Comparison of ENCODE assay signal across 25 cellular contexts in the genomic region with DNA sequence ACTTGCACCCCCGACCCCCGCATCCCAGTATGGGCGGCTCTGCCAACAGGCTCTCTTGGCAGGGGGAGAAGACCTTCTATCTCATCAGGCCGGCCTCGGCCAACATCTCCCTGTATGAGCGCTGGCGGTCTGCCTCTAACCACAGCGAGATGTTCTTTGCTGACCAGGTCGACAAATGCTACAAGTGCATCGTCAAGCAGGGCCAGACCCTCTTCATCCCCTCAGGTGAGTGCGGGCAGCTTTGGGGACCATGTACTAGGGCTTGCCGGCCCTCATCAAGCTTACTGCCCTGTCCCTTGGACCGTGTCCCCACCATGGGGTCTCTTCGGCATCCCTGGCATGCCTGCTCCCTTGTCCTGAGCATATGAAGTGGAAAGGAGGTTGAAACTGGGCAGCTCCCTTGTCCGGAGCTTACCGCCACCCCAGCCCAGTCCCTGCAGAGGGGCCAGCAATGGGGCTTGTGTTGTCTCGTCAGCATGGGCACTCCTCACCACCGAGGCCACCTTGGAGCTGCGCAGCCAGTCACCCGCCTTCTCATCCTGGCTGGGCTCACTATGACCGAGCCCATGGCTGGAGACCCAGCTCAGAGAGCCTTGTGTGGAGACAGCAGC.
DNase-seq lines count a peak whose midpoint lies in the region; ATAC-seq and TF ChIP-seq lines count a peak whose summit lies in the region.
"Had no signal": no experiment of that assay in that cellular context is flagged by ENCODE, and none has a peak within 500 bp of the region (broad histone marks: within the 10 kb centered on the region; RNA-seq: fewer than 3 reads in every experiment).

No MANE protein-coding gene starts in this region.

- H3K4me3 ChIP-seq in body of pancreas (no peak overlapping the region), left lung (no peak overlapping the region), suprapubic skin (no peak overlapping the region)
- H3K4me3 ChIP-seq: A549, K562, MG63, ovary, stomach had no signal

- 95 to 97% methylated on average over 5 to 20 of the region's 21 CpGs for WGBS in body of pancreas, 2 donors
- WGBS in suprapubic skin = 98% methylated on average over 17 of the region's 21 CpGs

- intact Hi-C loops in activated naive CD4-positive, alpha-beta T cell treated with anti-CD3 and anti-CD28 coated beads for 36 hours (cut with micrococcal nuclease) = no loop called here
- intact Hi-C loops in body of pancreas (cut with DNase I) = no loop called here
- intact Hi-C loops in left lung (cut with DNase I) = no loop called here

- H3K9me3 Mint-ChIP-seq in activated naive CD4-positive, alpha-beta T cell treated with anti-CD3 and anti-CD28 coated beads for 36 hours = no peaks in the 10 kb centered on the region
- H3K9me3 Mint-ChIP-seq: naive thymus-derived CD4-positive, alpha-beta T cell had no signal

- no peaks in the 10 kb centered on the region for H3K4me1 Mint-ChIP-seq in activated naive CD4-positive, alpha-beta T cell treated with anti-CD3 and anti-CD28 coated beads for 36 hours (ENCODE audit: low read depth)

- no peaks in the 10 kb centered on the region for H3K27me3 Mint-ChIP-seq in activated naive CD4-positive, alpha-beta T cell treated with anti-CD3 and anti-CD28 coated beads for 36 hours (ENCODE audit: low read depth)
- H3K27me3 Mint-ChIP-seq: naive thymus-derived CD4-positive, alpha-beta T cell had no signal

- TF ChIP-seq POLR2A in body of pancreas (IDR thresholded peaks at IDR 0.05) (no peak), suprapubic skin (IDR thresholded peaks at IDR 0.05) (no peak)

- ATAC-seq in body of pancreas = no peak
- no peak for ATAC-seq in left lung
- no peak for ATAC-seq in HG03354 (IDR thresholded peaks at IDR 0.05; ENCODE audit: poor library complexity, severe bottlenecking, unreplicated experiment)
- ATAC-seq in HG02798 (IDR thresholded peaks at IDR 0.05; ENCODE audit: poor library complexity, unreplicated experiment) = no peak
- ATAC-seq: A549; K562; naive thymus-derived CD4-positive, alpha-beta T cell had no signal

- H3K27me3 ChIP-seq in body of pancreas (no peaks in the 10 kb centered on the region), left lung (no peaks in the 10 kb centered on the region), suprapubic skin (no peaks in the 10 kb centered on the region)
- H3K27me3 ChIP-seq: MG63, ovary, stomach had no signal

- H3K36me3 ChIP-seq in body of pancreas (replicated peaks in 1 of 2; ENCODE audit: insufficient read depth in 1 of 2, low read depth in 2 of 2) = peaks cover 7 to 25% of the 10 kb centered on the region in 2 donors
- H3K36me3 ChIP-seq in left lung = peaks cover 0 to 99% of the 10 kb centered on the region in 2 donors
- peaks cover 93% of the 10 kb centered on the region for H3K36me3 ChIP-seq in suprapubic skin
- H3K36me3 ChIP-seq: ovary had no signal

- no peak overlapping the region for H3K27ac ChIP-seq in body of pancreas
- no peak overlapping the region for H3K27ac ChIP-seq in left lung
- H3K27ac ChIP-seq in suprapubic skin = no peak overlapping the region
- H3K27ac ChIP-seq: A549, ovary, stomach had no signal

- H3K4me1 ChIP-seq in body of pancreas (no peaks in the 10 kb centered on the region), left lung (no peaks in the 10 kb centered on the region), suprapubic skin (no peaks in the 10 kb centered on the region)
- H3K4me1 ChIP-seq: A549, stomach had no signal

- CTCF ChIA-PET in activated naive CD4-positive, alpha-beta T cell treated with anti-CD3 and anti-CD28 coated beads for 36 hours (lab: Charles Lee) = no interaction called here

- peaks cover 8% of the 10 kb centered on the region for H3K36me3 Mint-ChIP-seq in activated naive CD4-positive, alpha-beta T cell treated with anti-CD3 and anti-CD28 coated beads for 36 hours (ENCODE audit: low read depth)

- TF ChIP-seq CTCF in body of pancreas (IDR thresholded peaks at IDR 0.05) = no peak
- TF ChIP-seq CTCF in left lung (IDR thresholded peaks at IDR 0.05) = no peak
- no peak for TF ChIP-seq CTCF in suprapubic skin (IDR thresholded peaks at IDR 0.05)

- TF ChIP-seq EP300 in suprapubic skin (IDR thresholded peaks at IDR 0.05) = no peak

- H3K9me3 ChIP-seq in body of pancreas = no peaks in the 10 kb centered on the region
- no peaks in the 10 kb centered on the region for H3K9me3 ChIP-seq in left lung
- no peaks in the 10 kb centered on the region for H3K9me3 ChIP-seq in suprapubic skin
- H3K9me3 ChIP-seq: A549, MG63, ovary, stomach had no signal

- H3K4me3 Mint-ChIP-seq in activated naive CD4-positive, alpha-beta T cell treated with anti-CD3 and anti-CD28 coated beads for 36 hours = no peak overlapping the region
- H3K4me3 Mint-ChIP-seq: naive thymus-derived CD4-positive, alpha-beta T cell had no signal

- H3K27ac Mint-ChIP-seq in activated naive CD4-positive, alpha-beta T cell treated with anti-CD3 and anti-CD28 coated beads for 36 hours = no peak overlapping the region

- peak; percentile 2 for DNase-seq in activated naive CD4-positive, alpha-beta T cell treated with anti-CD3 and anti-CD28 coated beads for 36 hours
- DNase-seq in activated naive CD4-positive, alpha-beta T cell treated with Interleukin-2 at 50 U/mL for 16 hours = no peak
- peak in 3 of 4 donors; percentile 3 to 10 (median 9) for DNase-seq in body of pancreas
- DNase-seq in left lung = peak; percentile 19 to 61
- DNase-seq in suprapubic skin (ENCODE audit: low spot score in 2 of 2) = peak; percentile 44 to 68
- no peak for DNase-seq in A172 (ENCODE audit: low spot score)
- DNase-seq: activated CD4-positive, alpha-beta T cell treated with anti-CD3 and anti-CD28 coated beads, Interleukin-2, amount 50 U/mL, for 48 hours; activated gamma-delta T cell; caudate nucleus; DMS53; kidney glomerular epithelial cell; MG63; naive thymus-derived CD4-positive, alpha-beta T cell; NCI-H1417; NCI-H2081 treated with DMSO at 0.1 percent for 48 hours; NCI-H446; SHP77; stomach; T-helper 9 cell; trophoblast cell had no signal

Comparison
In these comparisons a context has a peak if more than half of its experiments do, and no peak if none do; other contexts are left out.
1. DNase-seq: peak in activated naive CD4-positive, alpha-beta T cell treated with anti-CD3 and anti-CD28 coated beads for 36 hours (single experiment), body of pancreas (3 of 4), left lung (2 of 2) and suprapubic skin (2 of 2); none in activated naive CD4-positive, alpha-beta T cell treated with Interleukin-2 at 50 U/mL for 16 hours (single experiment) and A172 (single experiment).